Comparison of ENCODE assay signal across 6 cellular contexts in the genomic region with DNA sequence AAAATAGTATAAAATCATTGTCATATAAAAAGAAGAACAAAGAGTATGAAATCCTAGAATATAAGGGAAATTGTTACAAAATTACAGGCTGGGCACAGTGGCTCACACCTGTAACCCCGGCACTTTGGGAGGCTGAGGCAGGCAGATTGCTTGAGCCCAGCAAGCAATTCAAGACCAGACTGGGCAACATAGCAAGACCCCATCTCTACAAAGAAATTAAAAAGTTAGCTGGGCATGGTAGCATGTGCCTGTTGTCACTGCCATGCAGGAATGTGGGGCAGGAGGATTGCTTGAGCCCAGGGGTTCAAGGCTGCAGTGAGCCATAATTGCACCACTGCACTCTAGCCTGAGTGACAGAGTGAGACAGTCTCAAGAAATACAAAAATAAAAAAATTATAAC.
"Had no signal": no experiment of that assay in that cellular context is flagged by ENCODE, and none has a peak within 500 bp of the region (broad histone marks: within the 10 kb centered on the region; RNA-seq: fewer than 3 reads in every experiment).

No MANE protein-coding gene starts in this region.

- H3K27ac Mint-ChIP-seq: IgD-negative memory B cell had no signal

- H3K27ac ChIP-seq: HL-60 had no signal

- H3K4me3 Mint-ChIP-seq: IgD-negative memory B cell had no signal

- DNase-seq: IMR-90, KBM-7, KG1 had no signal

- FAIRE-seq: HTR-8/SVneo had no signal

- H3K27me3 Mint-ChIP-seq: IgD-negative memory B cell had no signal

- H3K4me1 Mint-ChIP-seq: IgD-negative memory B cell had no signal
